34 cellular contexts compared by ENCODE assay signal in genomic region chr3:66884659-66885058, GRCh38.
"Had no signal": no experiment of that assay in that cellular context is flagged by ENCODE, and none has a peak within 500 bp of the region (broad histone marks: within the 10 kb centered on the region; RNA-seq: fewer than 3 reads in every experiment).

No MANE protein-coding gene starts in this region.

- H3K27me3 Mint-ChIP-seq: activated B cell treated with CpG ODN at 0.5 μM for 24 hours; activated CD4-positive, alpha-beta memory T cell treated with anti-CD3 and anti-CD28 coated beads for 36 hours; activated naive CD4-positive, alpha-beta T cell treated with anti-CD3 and anti-CD28 coated beads, Interleukin-2, amount 10 ng/mL, durations not matched to agents 7 days and 5 days had no signal

- H3K27ac ChIP-seq: KMS-11, RWPE1, VCaP had no signal

- H3K4me1 Mint-ChIP-seq: activated B cell treated with CpG ODN at 0.5 μM for 24 hours; activated naive CD4-positive, alpha-beta T cell treated with anti-CD3 and anti-CD28 coated beads, Interleukin-2, amount 10 ng/mL, durations not matched to agents 7 days and 5 days; activated naive CD8-positive, alpha-beta T cell treated with anti-CD3 and anti-CD28 coated beads, Interleukin-2, amount 50 U/mL, for 24 hours had no signal

- DNase-seq: activated B cell treated with CpG ODN at 0.5 μM for 24 hours; activated CD4-positive, alpha-beta memory T cell treated with anti-CD3 and anti-CD28 coated beads for 36 hours; activated CD4-positive, alpha-beta T cell treated with anti-CD3 and anti-CD28 coated beads for 4 hours; activated CD4-positive, alpha-beta T cell treated with anti-CD3 and anti-CD28 coated beads, Interleukin-2, amount 50 U/mL, for 1 hour; activated CD4-positive, CD25-positive, alpha-beta regulatory T cell treated with anti-CD3 and anti-CD28 coated beads, Interleukin-2, amount 50 U/mL, for 72 hours; activated CD8-positive, alpha-beta memory T cell treated with anti-CD3 and anti-CD28 coated beads, Interleukin-2, amount 50 U/mL, for 4 hours; activated effector memory CD4-positive, alpha-beta T cell treated with Interleukin-2 at 50 U/mL for 16 hours; activated naive CD4-positive, alpha-beta T cell treated with anti-CD3 and anti-CD28 coated beads, Interleukin-2, amount 10 ng/mL, durations not matched to agents 7 days and 5 days; activated naive CD8-positive, alpha-beta T cell treated with anti-CD3 and anti-CD28 coated beads, Interleukin-2, amount 50 U/mL, for 24 hours; activated T-cell treated with anti-CD3 and anti-CD28 coated beads, Interleukin-2, amount 50 U/mL, for 48 hours; anterior cingulate cortex; cerebellar nuclear complex; NCI-H1092 treated with DMSO at 0.1 percent for 48 hours; NCI-H1417; NCI-H187 treated with DMSO at 0.1 percent for 48 hours; NCI-H2081; NCI-H2171 treated with DMSO at 0.1 percent for 48 hours; NCI-H2227 treated with DMSO at 0.1 percent for 48 hours; NCI-H446; NCI-H524; NCI-H69; NCI-H82; PC-3; SIG-M5; SW 1271; T-helper 1 cell; T-helper 2 cell; T-helper 9 cell had no signal

- H3K4me3 Mint-ChIP-seq: activated B cell treated with CpG ODN at 0.5 μM for 24 hours; activated CD4-positive, alpha-beta memory T cell treated with anti-CD3 and anti-CD28 coated beads for 36 hours; activated naive CD4-positive, alpha-beta T cell treated with anti-CD3 and anti-CD28 coated beads, Interleukin-2, amount 10 ng/mL, durations not matched to agents 7 days and 5 days; activated naive CD8-positive, alpha-beta T cell; activated naive CD8-positive, alpha-beta T cell treated with anti-CD3 and anti-CD28 coated beads, Interleukin-2, amount 50 U/mL, for 24 hours had no signal

- H3K9ac ChIP-seq: KMS-11 had no signal

- H3K36me3 Mint-ChIP-seq: activated CD4-positive, alpha-beta memory T cell treated with anti-CD3 and anti-CD28 coated beads for 36 hours; activated naive CD4-positive, alpha-beta T cell treated with anti-CD3 and anti-CD28 coated beads, Interleukin-2, amount 10 ng/mL, durations not matched to agents 7 days and 5 days had no signal

- H3K27ac Mint-ChIP-seq: activated B cell treated with CpG ODN at 0.5 μM for 24 hours; activated CD4-positive, alpha-beta memory T cell treated with anti-CD3 and anti-CD28 coated beads for 36 hours; activated naive CD4-positive, alpha-beta T cell treated with anti-CD3 and anti-CD28 coated beads, Interleukin-2, amount 10 ng/mL, durations not matched to agents 7 days and 5 days; activated naive CD8-positive, alpha-beta T cell; activated naive CD8-positive, alpha-beta T cell treated with anti-CD3 and anti-CD28 coated beads, Interleukin-2, amount 50 U/mL, for 24 hours had no signal

- ATAC-seq: PC-3, Right ventricle myocardium inferior, SK-N-SH treated with all-trans-retinoic acid at 6 μM for 48 hours had no signal

- H3K4me2 ChIP-seq: KMS-11 had no signal

- H3K9me3 Mint-ChIP-seq: activated CD4-positive, alpha-beta memory T cell treated with anti-CD3 and anti-CD28 coated beads for 36 hours; activated naive CD4-positive, alpha-beta T cell treated with anti-CD3 and anti-CD28 coated beads, Interleukin-2, amount 10 ng/mL, durations not matched to agents 7 days and 5 days had no signal
